In genomic region chr9:7121055-7121454, GRCh38 we compare ENCODE assay signal across 11 cellular contexts.
DNase-seq lines count a peak whose midpoint lies in the region; ATAC-seq and TF ChIP-seq lines count a peak whose summit lies in the region.
"Had no signal": no experiment of that assay in that cellular context is flagged by ENCODE, and none has a peak within 500 bp of the region (broad histone marks: within the 10 kb centered on the region; RNA-seq: fewer than 3 reads in every experiment).

No MANE protein-coding gene starts in this region.

- H3K27me3 ChIP-seq in gastrocnemius medialis: no peaks in the 10 kb centered on the region
- H3K27me3 ChIP-seq: testis had no signal

- H3K4me3 Mint-ChIP-seq in immature natural killer cell: peak overlapping the region; percentile 38 to 79 (median 75)

- no peak overlapping the region for H3K27ac ChIP-seq in gastrocnemius medialis
- H3K27ac ChIP-seq: testis had no signal

- no peaks in the 10 kb centered on the region for H3K36me3 ChIP-seq in gastrocnemius medialis

- intact Hi-C loops in gastrocnemius medialis (cut with DNase I; ENCODE audit: low total_unique reads): no loop called here

- peak; percentile 7 for DNase-seq in GM13977 (ENCODE audit: low spot score)
- peak; percentile 75 to 81 (median 78) for DNase-seq in immature natural killer cell
- no peak for DNase-seq in gastrocnemius medialis
- DNase-seq in cerebellum (ENCODE audit: low spot score): no peak
- no peak for DNase-seq in hippocampal formation (lab: John Stamatoyannopoulos, UW)
- no peak for DNase-seq in NCI-H1092 (lab: John Stamatoyannopoulos, UW)
- DNase-seq: EL, NCI-H774, testis had no signal

- H3K4me1 ChIP-seq in gastrocnemius medialis: peaks cover 12 to 19% of the 10 kb centered on the region in 2 donors
- H3K4me1 ChIP-seq: testis had no signal

- TF ChIP-seq CTCF in GM13977 (IDR thresholded peaks at IDR 0.05; ENCODE audit: extremely low read depth, insufficient read depth, missing control alignments) (no peak), gastrocnemius medialis (IDR thresholded peaks at IDR 0.05 in 4 of 5, conservative IDR thresholded peaks at IDR 0.05 in 1 of 5) (no peak)

- peaks cover 2 to 14% (median 8%) of the 10 kb centered on the region in 3 donors for H3K27me3 Mint-ChIP-seq in immature natural killer cell (ENCODE audit: low read depth in 3 of 3)

- no peak overlapping the region for H3K4me3 ChIP-seq in gastrocnemius medialis
- H3K4me3 ChIP-seq: testis had no signal

- TF ChIP-seq POLR2A in gastrocnemius medialis (IDR thresholded peaks at IDR 0.05): no peak

- H3K9me3 Mint-ChIP-seq in immature natural killer cell: no peaks in the 10 kb centered on the region

- peaks cover 1 to 18% (median 7%) of the 10 kb centered on the region in 3 donors for H3K36me3 Mint-ChIP-seq in immature natural killer cell

- peak; percentile 50 for ATAC-seq in GM21447 (IDR thresholded peaks at IDR 0.05; ENCODE audit: unreplicated experiment)
- peak; percentile 75 for ATAC-seq in HG03520 (IDR thresholded peaks at IDR 0.05; ENCODE audit: unreplicated experiment)
- no peak for ATAC-seq in gastrocnemius medialis

- no peaks in the 10 kb centered on the region for H3K9me3 ChIP-seq in gastrocnemius medialis
- H3K9me3 ChIP-seq: testis had no signal

- peaks cover 36 to 45% of the 10 kb centered on the region in 2 donors for H3K4me1 Mint-ChIP-seq in immature natural killer cell

- in situ Hi-C loops in GM13977 (cut with MboI; ENCODE audit: low pct_unique_long_range_greater_than_20kb, low sequenced_read_pairs, unreplicated experiment) (no loop called here), gastrocnemius medialis (cut with MboI; ENCODE audit: low sequenced_read_pairs in 4 of 4) (no loop called here)

- H3K27ac Mint-ChIP-seq in immature natural killer cell: peak overlapping the region; percentile 83 to 95 (median 92)

Comparison
In these comparisons a context has a peak if more than half of its experiments do, and no peak if none do; other contexts are left out.
1. DNase-seq: peak in GM13977 (single experiment) and immature natural killer cell (3 of 3); none in gastrocnemius medialis (0 of 2), cerebellum (single experiment), hippocampal formation (0 of 2) and NCI-H1092 (single experiment).
2. ATAC-seq: peak in GM21447 (single experiment) and HG03520 (single experiment); none in gastrocnemius medialis (0 of 2).